In the genomic region with DNA sequence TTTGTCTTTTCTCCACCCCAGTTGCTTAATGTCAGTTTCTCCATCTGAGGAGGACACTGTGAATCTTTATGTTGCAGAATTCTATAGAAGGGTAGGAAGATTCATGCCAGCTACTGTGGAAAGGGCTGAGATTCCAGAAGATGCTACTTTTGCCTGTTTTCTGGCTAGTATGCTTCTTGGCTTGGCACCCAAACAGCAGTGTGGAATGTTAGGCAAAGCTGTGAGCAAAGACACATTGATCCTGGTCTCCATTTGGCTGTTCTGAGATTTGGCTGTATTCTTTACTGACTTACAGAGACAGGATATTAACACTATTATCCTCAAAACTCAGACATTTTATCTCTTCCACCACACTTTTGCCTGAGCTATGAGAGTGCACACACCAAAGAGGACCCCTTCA, we compare ENCODE assay signal across 20 cellular contexts.
"Had no signal": no experiment of that assay in that cellular context is flagged by ENCODE, and none has a peak within 500 bp of the region (broad histone marks: within the 10 kb centered on the region; RNA-seq: fewer than 3 reads in every experiment).

No MANE protein-coding gene starts in this region.

- ATAC-seq: activated T-cell treated with anti-CD3 and anti-CD28 coated beads, Interleukin-2, amount 50 U/mL, for 72 hours; left ventricle myocardium superior; right cardiac atrium; stimulated activated naive CD8-positive, alpha-beta T cell treated with anti-CD3 and anti-CD28 coated beads, Interleukin-15, Interleukin-2, amounts not matched to agents 100 U/mL and 50 U/mL, for 24 hours had no signal

- DNase-seq: activated B cell treated with CpG ODN at 0.5 μM for 24 hours; activated CD4-positive, alpha-beta T cell treated with anti-CD3 and anti-CD28 coated beads, Interleukin-2, amount 10 ng/mL, durations not matched to agents 7 days and 5 days; activated effector memory CD4-positive, alpha-beta T cell treated with anti-CD3 and anti-CD28 coated beads, Interleukin-2, amount 50 U/mL, for 16 hours; activated naive CD4-positive, alpha-beta T cell treated with anti-CD3 and anti-CD28 coated beads, Interleukin-2, amount 50 U/mL, for 16 hours; activated T-cell treated with anti-CD3 and anti-CD28 coated beads, Interleukin-2, amount 50 U/mL, for 72 hours; cerebellar nuclear complex; effector memory CD4-positive, alpha-beta T cell; foreskin melanocyte; hypothalamus; left ventricle myocardium superior; right cardiac atrium; stimulated activated naive CD8-positive, alpha-beta T cell treated with anti-CD3 and anti-CD28 coated beads, Interleukin-15, Interleukin-2, amounts not matched to agents 100 U/mL and 50 U/mL, for 24 hours; SW 1271; transverse colon; uterus had no signal

- H3K27me3 ChIP-seq: ascending aorta, transverse colon, uterus had no signal

- H3K4me1 ChIP-seq: prostate gland had no signal

- H3K27ac Mint-ChIP-seq: activated B cell treated with CpG ODN at 0.5 μM for 24 hours; activated CD4-positive, alpha-beta T cell treated with anti-CD3 and anti-CD28 coated beads, Interleukin-2, amount 10 ng/mL, durations not matched to agents 7 days and 5 days; activated T-cell treated with anti-CD3 and anti-CD28 coated beads, Interleukin-2, amount 50 U/mL, for 72 hours; dendritic cell treated with granulocyte-macrophage colony-stimulating factor and Interleukin-4, amounts not matched to agents 40 ng/mL and 50 ng/mL, for 4 days; T-helper 2 cell treated with Interferon-gamma antibody and Interleukin-4, amounts not matched to agents 5 μg/mL and 100 μg/mL, for 36 hours had no signal

- H3K9me3 ChIP-seq: ascending aorta, prostate gland, transverse colon, uterus had no signal

- H3K36me3 ChIP-seq: uterus had no signal

- H3K4me3 ChIP-seq: ascending aorta, prostate gland, transverse colon, uterus had no signal

- H3K4me1 Mint-ChIP-seq: neural crest cell had no signal

- H3K27me3 Mint-ChIP-seq: activated B cell treated with CpG ODN at 0.5 μM for 24 hours; activated CD4-positive, alpha-beta T cell treated with anti-CD3 and anti-CD28 coated beads, Interleukin-2, amount 10 ng/mL, durations not matched to agents 7 days and 5 days; dendritic cell treated with granulocyte-macrophage colony-stimulating factor and Interleukin-4, amounts not matched to agents 40 ng/mL and 50 ng/mL, for 4 days had no signal

- H3K4me3 Mint-ChIP-seq: activated B cell treated with CpG ODN at 0.5 μM for 24 hours; activated CD4-positive, alpha-beta T cell treated with anti-CD3 and anti-CD28 coated beads, Interleukin-2, amount 10 ng/mL, durations not matched to agents 7 days and 5 days; activated T-cell treated with anti-CD3 and anti-CD28 coated beads, Interleukin-2, amount 50 U/mL, for 72 hours; dendritic cell treated with granulocyte-macrophage colony-stimulating factor and Interleukin-4, amounts not matched to agents 40 ng/mL and 50 ng/mL, for 4 days; neural crest cell; T-helper 2 cell treated with Interferon-gamma antibody and Interleukin-4, amounts not matched to agents 5 μg/mL and 100 μg/mL, for 36 hours had no signal

- H3K9me3 Mint-ChIP-seq: activated B cell treated with CpG ODN at 0.5 μM for 24 hours; activated CD4-positive, alpha-beta T cell treated with anti-CD3 and anti-CD28 coated beads, Interleukin-2, amount 10 ng/mL, durations not matched to agents 7 days and 5 days; activated T-cell treated with anti-CD3 and anti-CD28 coated beads, Interleukin-2, amount 50 U/mL, for 72 hours; dendritic cell treated with granulocyte-macrophage colony-stimulating factor and Interleukin-4, amounts not matched to agents 40 ng/mL and 50 ng/mL, for 4 days; neural crest cell; T-helper 2 cell treated with Interferon-gamma antibody and Interleukin-4, amounts not matched to agents 5 μg/mL and 100 μg/mL, for 36 hours had no signal

- H3K27ac ChIP-seq: ascending aorta, prostate gland, transverse colon had no signal
